Comparison of ENCODE assay signal across 8 cellular contexts in the genomic region with DNA sequence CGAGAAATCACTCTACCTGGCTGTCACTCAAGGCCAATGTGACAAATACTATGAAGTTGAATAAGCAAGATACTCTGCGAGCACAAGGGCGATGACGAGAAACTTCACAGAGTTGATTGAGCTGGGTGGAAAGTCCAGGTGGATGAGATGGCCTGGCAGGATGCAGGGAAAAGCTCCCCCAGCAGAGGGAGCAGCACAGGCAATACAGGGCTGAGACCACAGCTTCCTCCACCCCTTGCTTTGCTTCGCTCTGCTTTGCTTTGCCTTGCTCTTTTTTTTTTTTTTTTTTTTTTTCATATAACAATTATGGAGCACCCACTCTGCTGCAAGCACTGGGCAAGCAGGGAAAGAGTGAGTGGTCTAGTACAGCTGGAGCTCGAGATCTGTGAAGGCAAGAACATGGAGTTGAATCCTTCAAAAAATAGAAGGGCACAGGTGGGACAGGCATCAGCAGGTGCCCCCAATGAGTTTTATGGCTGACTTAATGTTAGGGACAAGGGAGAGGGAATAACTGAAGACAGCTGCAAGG.
DNase-seq lines count a peak whose midpoint lies in the region; ATAC-seq, FAIRE-seq and TF ChIP-seq lines count a peak whose summit lies in the region.

No MANE protein-coding gene starts in this region.

- H3K36me3 ChIP-seq in SJSA1, result no peaks in the 10 kb centered on the region
- H3K36me3 ChIP-seq in heart left ventricle, result no peaks in the 10 kb centered on the region
- H3K36me3 ChIP-seq in small intestine (ENCODE audit: control insufficient read depth in 2 of 2, insufficient read depth in 2 of 2, low read length in 2 of 2), result no peaks in the 10 kb centered on the region

- no peaks in the 10 kb centered on the region for H3K9me3 Mint-ChIP-seq in activated naive CD4-positive, alpha-beta T cell treated with anti-CD3 and anti-CD28 coated beads for 36 hours

- H3K36me3 Mint-ChIP-seq in activated naive CD4-positive, alpha-beta T cell treated with anti-CD3 and anti-CD28 coated beads for 36 hours (ENCODE audit: low read depth), result no peaks in the 10 kb centered on the region

- FAIRE-seq in small intestine (lab: Jason Lieb, UNC), result no peak

- H3K4me3 ChIP-seq in SJSA1 (no peak overlapping the region), heart left ventricle (no peak overlapping the region), small intestine (ENCODE audit: low read depth in 1 of 2, low read length in 2 of 2) (no peak overlapping the region)

- 52 to 73% (median 69%) methylated on average over 6 of the region's 6 CpGs for WGBS in heart left ventricle, 4 donors
- 12 to 44% (median 13%) methylated on average over 6 of the region's 6 CpGs for WGBS in small intestine, 3 donors

- DNase-seq in DMS 273 (lab: John Stamatoyannopoulos, UW; ENCODE audit: unreplicated experiment) (peak; percentile 65), SJSA1 (ENCODE audit: low read depth in 1 of 2, low spot score in 2 of 2) (peak; percentile 61 to 77), heart left ventricle (peak; percentile 43 to 65 (median 48)), small intestine (peak; percentile 95), NCI-H128 (lab: John Stamatoyannopoulos, UW; ENCODE audit: unreplicated experiment) (no peak)
- peak; percentile 85 for DNase-seq in activated naive CD4-positive, alpha-beta T cell treated with anti-CD3 and anti-CD28 coated beads for 36 hours

- H3K27ac ChIP-seq in SJSA1 (peak overlapping the region; percentile 83), heart left ventricle (no peak overlapping the region), small intestine (ENCODE audit: low read depth in 1 of 2, low read length in 1 of 2) (peak overlapping the region; percentile 16 to 70)

- H3K4me1 ChIP-seq in SJSA1 (replicated peaks), result peaks cover 53% of the 10 kb centered on the region
- H3K4me1 ChIP-seq in heart left ventricle, result peaks cover 0 to 18% (median 0%) of the 10 kb centered on the region in 12 donors
- H3K4me1 ChIP-seq in small intestine (ENCODE audit: control insufficient read depth in 2 of 2, insufficient read depth in 1 of 2, low read depth in 1 of 2, low read length in 1 of 2), result peaks cover 3 to 11% of the 10 kb centered on the region in 2 donors

- TF ChIP-seq POLR2A in heart left ventricle (IDR thresholded peaks at IDR 0.05), result no peak

- intact Hi-C loops in activated naive CD4-positive, alpha-beta T cell treated with anti-CD3 and anti-CD28 coated beads for 36 hours (cut with micrococcal nuclease), result loop anchor here (1.0 to 10.0 kb wide), 9 partner anchors 68 to 676 kb away; no protein-coding TSS in a partner anchor
- intact Hi-C loops in heart left ventricle (cut with DNase I), result loop anchor here in 4 of 10 donors (5.0 to 10.0 kb wide), 5 partner anchors 84 to 496 kb away; no protein-coding TSS in a partner anchor

- CTCF ChIA-PET in activated naive CD4-positive, alpha-beta T cell treated with anti-CD3 and anti-CD28 coated beads for 36 hours (lab: Charles Lee), result interaction anchor here (0.5 to 4.3 kb wide), 33 partner anchors 9 to 565 kb away, joined by 3 to 30 read pairs (median 5); a partner anchor contains a TSS

- H3K4me3 Mint-ChIP-seq in activated naive CD4-positive, alpha-beta T cell treated with anti-CD3 and anti-CD28 coated beads for 36 hours, result no peak overlapping the region

- no peaks in the 10 kb centered on the region for H3K9me3 ChIP-seq in SJSA1 (replicated peaks)
- H3K9me3 ChIP-seq in heart left ventricle, result no peaks in the 10 kb centered on the region
- H3K9me3 ChIP-seq in small intestine (ENCODE audit: control insufficient read depth, low read depth), result no peaks in the 10 kb centered on the region

- TF ChIP-seq CTCF in heart left ventricle (IDR thresholded peaks at IDR 0.05), result peak; percentile 41 to 73 (median 62)

- H3K27ac Mint-ChIP-seq in activated naive CD4-positive, alpha-beta T cell treated with anti-CD3 and anti-CD28 coated beads for 36 hours, result peak overlapping the region; percentile 14

- ATAC-seq in GM19467 (IDR thresholded peaks at IDR 0.05; ENCODE audit: unreplicated experiment), result peak; percentile 79
- peak; percentile 75 for ATAC-seq in HG03565 (IDR thresholded peaks at IDR 0.05; ENCODE audit: unreplicated experiment)
- ATAC-seq in heart left ventricle, result peak in 3 of 4 donors; percentile 81 to 85 (median 81)

- peaks cover 38% of the 10 kb centered on the region for H3K4me1 Mint-ChIP-seq in activated naive CD4-positive, alpha-beta T cell treated with anti-CD3 and anti-CD28 coated beads for 36 hours (ENCODE audit: low read depth)

- H3K27me3 Mint-ChIP-seq in activated naive CD4-positive, alpha-beta T cell treated with anti-CD3 and anti-CD28 coated beads for 36 hours (ENCODE audit: low read depth), result no peaks in the 10 kb centered on the region

- no peaks in the 10 kb centered on the region for H3K27me3 ChIP-seq in SJSA1 (replicated peaks)
- no peaks in the 10 kb centered on the region for H3K27me3 ChIP-seq in heart left ventricle
- H3K27me3 ChIP-seq in small intestine (ENCODE audit: control insufficient read depth in 2 of 2, insufficient read depth in 2 of 2, low read length in 2 of 2), result no peaks in the 10 kb centered on the region

Comparison
In these comparisons a context has a peak if more than half of its experiments do, and no peak if none do; other contexts are left out.
1. H3K27ac ChIP-seq: peak in SJSA1 (single experiment) and small intestine (2 of 2); none in heart left ventricle (0 of 12).
2. Peak in every context shown above with its lines, with median percentiles within 50 percentile points of each other: ATAC-seq.